In genomic region chr5:99651296-99651695, GRCh38 we compare ENCODE assay signal across 9 cellular contexts.
"Had no signal": no experiment of that assay in that cellular context is flagged by ENCODE, and none has a peak within 500 bp of the region (broad histone marks: within the 10 kb centered on the region; RNA-seq: fewer than 3 reads in every experiment).

No MANE protein-coding gene starts in this region.

- DNase-seq: GM23248, GOT3, H9, HCEC 1CT, Karpas-422, KBM-7 had no signal

- H3K9ac ChIP-seq: GM23248, KMS-11 had no signal

- H3K4me3 ChIP-seq: GM23248 had no signal

- H2AFZ ChIP-seq: GM23248 had no signal

- FAIRE-seq: H54, HTR-8/SVneo had no signal

- H3K4me2 ChIP-seq: KMS-11 had no signal

- H3K27ac ChIP-seq: GM23248, KMS-11 had no signal
